Comparison of ENCODE assay signal across 24 cellular contexts in the genomic region with DNA sequence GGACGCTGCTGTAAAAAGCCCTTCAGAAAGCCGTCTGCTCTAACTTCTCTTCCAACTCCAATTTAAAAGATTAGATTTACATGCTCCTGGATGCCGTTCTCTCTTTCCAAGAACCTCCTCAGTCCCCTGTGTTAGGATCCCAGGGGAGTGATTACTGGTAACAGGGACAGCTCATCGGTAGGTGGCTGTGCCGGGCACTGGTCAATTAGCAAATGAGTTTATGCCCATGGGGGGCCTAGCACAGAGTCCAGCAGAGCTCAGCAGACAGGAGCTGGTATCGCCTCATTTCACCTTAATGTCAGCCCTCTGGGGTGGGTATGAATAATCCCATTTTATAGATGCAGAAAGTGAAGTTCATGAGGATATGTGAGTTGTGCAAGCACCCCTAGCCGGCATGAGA.
"Had no signal": no experiment of that assay in that cellular context is flagged by ENCODE, and none has a peak within 500 bp of the region (broad histone marks: within the 10 kb centered on the region; RNA-seq: fewer than 3 reads in every experiment).

No MANE protein-coding gene starts in this region.

- H3K9me3 ChIP-seq: left lung, lower lobe of right lung, pancreas, prostate gland, tibial nerve, uterus had no signal

- H3K4me3 Mint-ChIP-seq: naive thymus-derived CD8-positive, alpha-beta T cell; nephron; neural crest cell; stimulated activated effector memory CD8-positive, alpha-beta T cell treated with anti-CD3 and anti-CD28 coated beads, Interleukin-12 subunit alpha, Interleukin-12 subunit beta, amount 100 ng/mL, for 72 hours; stimulated activated naive CD8-positive, alpha-beta T cell treated with anti-CD3 and anti-CD28 coated beads, Interleukin-15, amount 100 ng/mL, for 72 hours; type B pancreatic cell had no signal

- H3K36me3 ChIP-seq: left lung, lower lobe of right lung, pancreas, prostate gland, uterus had no signal

- H3K4me3 ChIP-seq: left lung, lower lobe of right lung, pancreas, prostate gland, skin epidermis, tibial nerve, uterus had no signal

- H3K36me3 Mint-ChIP-seq: naive thymus-derived CD8-positive, alpha-beta T cell; stimulated activated effector memory CD8-positive, alpha-beta T cell treated with anti-CD3 and anti-CD28 coated beads, Interleukin-12 subunit alpha, Interleukin-12 subunit beta, amount 100 ng/mL, for 72 hours; type B pancreatic cell had no signal

- ATAC-seq: left colon; left lung; lower lobe of right lung; naive thymus-derived CD8-positive, alpha-beta T cell; pancreas; right cardiac atrium; sciatic nerve; stimulated activated effector memory CD8-positive, alpha-beta T cell treated with anti-CD3 and anti-CD28 coated beads, Interleukin-12 subunit alpha, Interleukin-12 subunit beta, amount 100 ng/mL, for 72 hours; stimulated activated naive CD8-positive, alpha-beta T cell treated with anti-CD3 and anti-CD28 coated beads, Interleukin-15, amount 100 ng/mL, for 72 hours had no signal

- H3K9me3 Mint-ChIP-seq: naive thymus-derived CD8-positive, alpha-beta T cell; nephron; neural crest cell; stimulated activated effector memory CD8-positive, alpha-beta T cell treated with anti-CD3 and anti-CD28 coated beads, Interleukin-12 subunit alpha, Interleukin-12 subunit beta, amount 100 ng/mL, for 72 hours; stimulated activated naive CD8-positive, alpha-beta T cell treated with anti-CD3 and anti-CD28 coated beads, Interleukin-15, amount 100 ng/mL, for 72 hours; type B pancreatic cell had no signal

- FAIRE-seq: keratinocyte, pancreas had no signal

- DNase-seq: left colon; left lung; mammary epithelial cell; mesenchymal stem cell; nucleus accumbens; pancreas; retina; stimulated activated CD4-positive, alpha-beta T cell treated with anti-CD3 and anti-CD28 coated beads, Interleukin-4, amount 100 ng/mL, for 24 hours; stimulated activated naive CD4-positive, alpha-beta T cell treated with Interleukin-2 at 50 U/mL for 16 hours; stimulated activated naive CD8-positive, alpha-beta T cell treated with anti-CD3 and anti-CD28 coated beads, Interleukin-15, amount 100 ng/mL, for 72 hours; substantia nigra; uterus had no signal

- H3K4me1 Mint-ChIP-seq: naive thymus-derived CD8-positive, alpha-beta T cell; nephron; stimulated activated effector memory CD8-positive, alpha-beta T cell treated with anti-CD3 and anti-CD28 coated beads, Interleukin-12 subunit alpha, Interleukin-12 subunit beta, amount 100 ng/mL, for 72 hours; stimulated activated naive CD8-positive, alpha-beta T cell treated with anti-CD3 and anti-CD28 coated beads, Interleukin-15, amount 100 ng/mL, for 72 hours had no signal

- H3K27ac Mint-ChIP-seq: naive thymus-derived CD8-positive, alpha-beta T cell; nephron; stimulated activated effector memory CD8-positive, alpha-beta T cell treated with anti-CD3 and anti-CD28 coated beads, Interleukin-12 subunit alpha, Interleukin-12 subunit beta, amount 100 ng/mL, for 72 hours; stimulated activated naive CD8-positive, alpha-beta T cell treated with anti-CD3 and anti-CD28 coated beads, Interleukin-15, amount 100 ng/mL, for 72 hours; type B pancreatic cell had no signal

- H3K27ac ChIP-seq: left lung, lower lobe of right lung, pancreas, prostate gland, skin epidermis, tibial nerve, uterus had no signal

- H3K4me1 ChIP-seq: left lung, lower lobe of right lung, pancreas, prostate gland, tibial nerve, uterus had no signal
